18 cellular contexts compared by ENCODE assay signal in the genomic region with DNA sequence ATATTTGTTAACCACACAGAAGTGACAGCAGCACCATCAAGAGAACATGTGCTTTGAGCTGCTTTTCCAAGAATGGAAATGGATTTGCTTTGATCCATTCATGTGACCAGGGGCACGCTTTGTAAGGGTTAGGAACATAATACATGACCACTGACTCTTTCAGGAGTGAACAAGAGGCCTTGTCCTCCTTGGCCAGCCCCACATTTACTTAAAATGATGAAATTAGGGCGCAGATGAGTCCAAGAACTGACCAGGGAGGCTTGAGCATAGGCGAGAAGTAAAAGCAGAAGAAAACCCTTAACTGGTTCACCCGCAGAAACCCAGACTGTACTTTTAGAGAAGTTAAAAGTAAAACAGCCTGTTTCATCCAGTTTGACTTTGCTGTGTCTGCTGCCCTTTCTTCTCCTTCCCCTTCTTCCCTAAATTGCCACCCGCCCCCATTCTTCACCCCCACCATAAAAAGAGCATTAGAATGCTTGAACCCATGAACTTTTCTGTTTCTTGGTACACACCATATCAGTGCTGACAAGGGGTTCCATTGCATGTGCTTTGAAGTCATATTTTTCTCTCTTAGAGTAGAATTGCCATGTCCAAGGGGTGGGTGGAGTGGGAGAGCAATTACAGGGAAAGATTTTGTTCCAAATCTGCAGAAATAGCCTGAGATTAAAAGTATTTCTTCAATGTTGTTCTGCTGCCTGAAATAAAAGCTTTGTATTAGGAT. TPM values are rescaled to one million over a fixed set of nuclear protein-coding genes. Genes with fewer than 3 reads are reported as not detected.
DNase-seq lines count a peak whose midpoint lies in the region; ATAC-seq, FAIRE-seq and TF ChIP-seq lines count a peak whose summit lies in the region.
"Had no signal": no experiment of that assay in that cellular context is flagged by ENCODE, and none has a peak within 500 bp of the region (broad histone marks: within the 10 kb centered on the region; RNA-seq: fewer than 3 reads in every experiment).

No MANE protein-coding gene starts in this region.

- H3K9me3 ChIP-seq in HEK293 (ENCODE audit: control insufficient read depth, insufficient read depth, low read depth, low read length) (no peaks in the 10 kb centered on the region), suprapubic skin (no peaks in the 10 kb centered on the region)

- peaks cover 17% of the 10 kb centered on the region for H3K9me3 Mint-ChIP-seq in glutamatergic neuron (ENCODE audit: unreplicated experiment)
- H3K9me3 Mint-ChIP-seq: activated T-cell treated with anti-CD3 and anti-CD28 coated beads, Interleukin-2, amount 50 U/mL, for 4 hours; CD8-positive, alpha-beta T cell; T-cell had no signal

- DNase-seq in SIG-M5 (lab: John Stamatoyannopoulos, UW) (peak; percentile 28), globus pallidus (ENCODE audit: low spot score) (peak; percentile 50), suprapubic skin (ENCODE audit: low spot score in 2 of 2) (no peak), RCC 7860 (ENCODE audit: low spot score) (no peak), HUDEP-2 (lab: John Stamatoyannopoulos, UW; ENCODE audit: unreplicated experiment in 76 of 76) (no peak), glutamatergic neuron (no peak)
- DNase-seq: activated CD4-positive, alpha-beta T cell treated with anti-CD3 and anti-CD28 coated beads for 4 hours; activated T-cell treated with anti-CD3 and anti-CD28 coated beads, Interleukin-2, amount 50 U/mL, for 4 hours; CD8-positive, alpha-beta T cell; NCI-H2107; T-cell had no signal

- H3K4me3 Mint-ChIP-seq in glutamatergic neuron (ENCODE audit: unreplicated experiment), result no peak overlapping the region
- H3K4me3 Mint-ChIP-seq: activated T-cell treated with anti-CD3 and anti-CD28 coated beads, Interleukin-2, amount 50 U/mL, for 4 hours; CD8-positive, alpha-beta T cell had no signal

- H3K4me1 Mint-ChIP-seq in glutamatergic neuron (ENCODE audit: low read depth, unreplicated experiment), result peaks cover 4% of the 10 kb centered on the region

- TF ChIP-seq CTCF in HEK293 (tag by site-specific recombination; IDR thresholded peaks at IDR 0.05) (no peak), suprapubic skin (IDR thresholded peaks at IDR 0.05) (no peak), glutamatergic neuron (IDR thresholded peaks at IDR 0.05; ENCODE audit: partially characterized antibody, unreplicated experiment) (no peak)

- H3K4me1 ChIP-seq in HEK293 (ENCODE audit: control insufficient read depth, insufficient read depth, low read length) (peaks cover 4% of the 10 kb centered on the region; the same call in 1 of the 2 replicates), suprapubic skin (peaks cover 35% of the 10 kb centered on the region)

- H3K36me3 Mint-ChIP-seq in glutamatergic neuron (ENCODE audit: unreplicated experiment), result no peaks in the 10 kb centered on the region
- H3K36me3 Mint-ChIP-seq: T-cell had no signal

- TF ChIP-seq EP300 in suprapubic skin (IDR thresholded peaks at IDR 0.05), result no peak

- WGBS in suprapubic skin, result 51% methylated on average over 5 of the region's 5 CpGs

- CTCF ChIA-PET in HEK293 (lab: Yijun Ruan, JAX), result interaction anchor here (0.5 to 3.0 kb wide), 6 partner anchors 219 to 547 kb away, joined by 3 to 28 read pairs (median 4); no protein-coding TSS in a partner anchor

- TF ChIP-seq POLR2A in suprapubic skin (IDR thresholded peaks at IDR 0.05), result no peak

- no peak overlapping the region for H3K4me3 ChIP-seq in HEK293 (ENCODE audit: low read depth, low read length)
- no peak overlapping the region for H3K4me3 ChIP-seq in suprapubic skin

- H3K36me3 ChIP-seq in HEK293 (ENCODE audit: control insufficient read depth in 2 of 2, insufficient read depth in 1 of 2, low read length in 2 of 2), result peaks cover 3 to 13% of the 10 kb centered on the region in 2 experiments; a peak in 2 of 3 replicates
- no peaks in the 10 kb centered on the region for H3K36me3 ChIP-seq in suprapubic skin

- peaks cover 15% of the 10 kb centered on the region for H3K27me3 Mint-ChIP-seq in glutamatergic neuron (ENCODE audit: unreplicated experiment)
- H3K27me3 Mint-ChIP-seq: T-cell had no signal

- no peak overlapping the region for H3K27ac Mint-ChIP-seq in glutamatergic neuron (ENCODE audit: unreplicated experiment)
- H3K27ac Mint-ChIP-seq: CD8-positive, alpha-beta T cell; T-cell had no signal

- FAIRE-seq in RCC 7860 (lab: Jason Lieb, UNC), result no peak
- FAIRE-seq: G401.6 had no signal

- POLR2A ChIA-PET in HEK293 (lab: Yijun Ruan, JAX), result no interaction called here

- ATAC-seq in HG02885 (IDR thresholded peaks at IDR 0.05; ENCODE audit: poor library complexity, unreplicated experiment), result no peak
- ATAC-seq: activated T-cell treated with anti-CD3 and anti-CD28 coated beads, Interleukin-2, amount 50 U/mL, for 4 hours; CD8-positive, alpha-beta T cell; T-cell had no signal

- H3K27ac ChIP-seq in HEK293 (ENCODE audit: extremely low read depth, low read depth, low read length) (no peak overlapping the region), suprapubic skin (peak overlapping the region; percentile 36)

- H3K27me3 ChIP-seq in suprapubic skin, result no peaks in the 10 kb centered on the region

TF ChIP-seq in HEK293, 187 proteins besides CTCF, POLR2A, EP300 and RAD21:
- TF ChIP-seq ZNF184 (tag by site-specific recombination; IDR thresholded peaks at IDR 0.05) (no peak), OVOL3 (tag by site-specific recombination; IDR thresholded peaks at IDR 0.05) (no peak), ZNF670 (tag by site-specific recombination; IDR thresholded peaks at IDR 0.05; ENCODE audit: low read depth) (no peak), ZNF37A (tag by site-specific recombination; IDR thresholded peaks at IDR 0.05) (no peak), HOXD13 (CRISPR knock-in tag; IDR thresholded peaks at IDR 0.05; ENCODE audit: borderline replicate concordance) (no peak), ZNF571 (tag by site-specific recombination; IDR thresholded peaks at IDR 0.05) (no peak), ZNF16 (tag by site-specific recombination; IDR thresholded peaks at IDR 0.05; ENCODE audit: low read depth) (no peak), EGR2 (tag by site-specific recombination; IDR thresholded peaks at IDR 0.05; ENCODE audit: low read depth) (peak; percentile 46; the same call in 1 of the 2 replicates), ZNF157 (tag by site-specific recombination; IDR thresholded peaks at IDR 0.05) (peak; percentile 79), ZFHX2 (tag by site-specific recombination; conservative IDR thresholded peaks at IDR 0.05) (peak; percentile 87), ZNF19 (tag by site-specific recombination; IDR thresholded peaks at IDR 0.05; ENCODE audit: low read depth) (no peak), ZNF76 (tag by site-specific recombination; IDR thresholded peaks at IDR 0.05; ENCODE audit: borderline replicate concordance, low read depth) (no peak), ZNF830 (tag by site-specific recombination; IDR thresholded peaks at IDR 0.05; ENCODE audit: low read depth) (no peak), BCL6B (tag by site-specific recombination; IDR thresholded peaks at IDR 0.05) (no peak), ZNF10 (tag by site-specific recombination; IDR thresholded peaks at IDR 0.05) (no peak), KLF10 (tag by site-specific recombination; IDR thresholded peaks at IDR 0.05) (no peak), ZNF202 (tag by site-specific recombination; IDR thresholded peaks at IDR 0.05; ENCODE audit: borderline replicate concordance) (no peak), ZNF391 (tag by site-specific recombination; IDR thresholded peaks at IDR 0.05; ENCODE audit: borderline replicate concordance, low read depth) (no peak)
TF ChIP-seq in HEK293: peak in this region for 3.

RNA-seq across cellular contexts. Expression of gene GLUL, which starts 2.6 kb away (rescaled TPM):
- 1,000 to 10,000 TPM; 1,347 to 1,926 (median 1,666) TPM for total RNA-seq in suprapubic skin
- 312 TPM for total RNA-seq in glutamatergic neuron (ENCODE audit: unreplicated experiment)

RNA-seq across cellular contexts. Expression of gene TEDDM1, which starts 6.3 kb away (rescaled TPM):
- total RNA-seq in suprapubic skin, result not detected
- not detected for total RNA-seq in glutamatergic neuron (ENCODE audit: unreplicated experiment)
- total RNA-seq: activated T-cell treated with anti-CD3 and anti-CD28 coated beads, Interleukin-2, amount 50 U/mL, for 4 hours; aorta; CD8-positive, alpha-beta T cell; LHCN-M2; mononuclear cell; pulmonary artery endothelial cell; T-cell had no signal

RNA-seq across cellular contexts. Expression of gene RGSL1, which starts 55.7 kb away (rescaled TPM):
- total RNA-seq in suprapubic skin (not detected), glutamatergic neuron (ENCODE audit: unreplicated experiment) (not detected)
- total RNA-seq: activated T-cell treated with anti-CD3 and anti-CD28 coated beads, Interleukin-2, amount 50 U/mL, for 4 hours; aorta; CD8-positive, alpha-beta T cell; LHCN-M2; mononuclear cell; pulmonary artery endothelial cell; T-cell had no signal

Comparison
In these comparisons a context has a peak if more than half of its experiments do, and no peak if none do; other contexts are left out.
1. DNase-seq: peak in SIG-M5 (single experiment) and globus pallidus (single experiment); none in suprapubic skin (0 of 2), RCC 7860 (single experiment), HUDEP-2 (0 of 76) and glutamatergic neuron (single experiment).